Comparison of ENCODE assay signal across 13 cellular contexts in the genomic region with DNA sequence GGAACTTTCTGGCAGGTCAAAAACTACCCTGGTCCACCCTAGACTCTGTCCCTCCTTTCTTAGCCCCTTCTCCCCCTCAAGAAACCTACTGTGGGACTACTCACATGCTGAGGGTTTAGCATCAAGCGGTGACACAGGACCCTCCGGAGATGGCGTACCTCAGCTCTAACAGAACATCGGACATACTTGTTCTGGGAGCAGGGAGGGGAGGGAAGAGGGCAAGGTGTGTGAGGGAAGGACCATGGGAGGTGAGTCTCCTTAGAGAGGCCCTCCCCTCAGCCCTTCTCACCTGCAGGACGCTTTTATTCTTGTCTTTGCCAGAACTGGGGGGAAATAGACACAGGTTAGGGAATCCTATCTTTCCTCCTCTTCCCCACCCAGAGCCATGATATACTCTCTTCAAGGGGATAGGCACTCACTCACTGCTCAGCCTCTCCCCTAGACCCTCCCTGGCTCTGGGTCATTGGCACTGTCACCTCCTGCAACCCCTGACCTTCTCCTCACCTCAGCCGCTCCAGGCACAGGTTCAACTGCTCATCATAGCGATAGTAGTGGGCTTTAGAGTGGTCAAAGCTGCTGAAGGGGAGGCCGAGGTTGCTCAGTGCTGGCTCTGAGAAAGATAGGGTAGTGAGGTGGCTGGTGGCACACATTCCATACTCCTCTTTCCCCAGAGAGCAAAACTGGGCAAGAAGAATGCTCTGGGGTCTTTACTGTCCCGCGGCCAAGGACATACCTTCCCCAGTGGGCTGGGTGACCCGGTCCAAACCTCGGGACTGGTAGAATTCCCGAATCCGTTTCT. TPM values are rescaled to one million over a fixed set of nuclear protein-coding genes. Genes with fewer than 3 reads are reported as not detected.
DNase-seq lines count a peak whose midpoint lies in the region; ATAC-seq, FAIRE-seq and TF ChIP-seq lines count a peak whose summit lies in the region.
"Had no signal": no experiment of that assay in that cellular context is flagged by ENCODE, and none has a peak within 500 bp of the region (broad histone marks: within the 10 kb centered on the region; RNA-seq: fewer than 3 reads in every experiment).

No MANE protein-coding gene starts in this region.

- 70% methylated on average over 8 of the region's 14 CpGs for WGBS in right lobe of liver (ENCODE audit: insufficient coverage, low coverage, low lambda C conversion rate, missing lambda C conversion rate)
- 96% methylated on average over 14 of the region's 14 CpGs for WGBS in tibial nerve, 2 donors

- H3K4me3 ChIP-seq in right lobe of liver (peak overlapping the region in 2 of 3 donors; percentile 78 to 95), subcutaneous abdominal adipose tissue (ENCODE audit: low read depth in 1 of 5, low read length in 5 of 5) (peak overlapping the region; percentile 6 to 38 (median 27)), tibial nerve (peak overlapping the region in 1 of 4 donors; percentile 5)
- H3K4me3 ChIP-seq: body of pancreas had no signal

- H3K9ac ChIP-seq in subcutaneous abdominal adipose tissue (ENCODE audit: low read length in 5 of 5), result peak overlapping the region in 1 of 5 donors; percentile 43

- H3K9me3 Mint-ChIP-seq in activated CD8-positive, alpha-beta T cell treated with anti-CD3 and anti-CD28 coated beads for 36 hours, result no peaks in the 10 kb centered on the region
- no peaks in the 10 kb centered on the region for H3K9me3 Mint-ChIP-seq in activated CD8-positive, alpha-beta T cell treated with anti-CD3 and anti-CD28 coated beads, Interleukin-2, amount 10 ng/mL, durations not matched to agents 7 days and 5 days (ENCODE audit: insufficient read depth)
- no peaks in the 10 kb centered on the region for H3K9me3 Mint-ChIP-seq in activated naive CD8-positive, alpha-beta T cell treated with anti-CD3 and anti-CD28 coated beads for 36 hours

- no peak for TF ChIP-seq CTCF in activated CD8-positive, alpha-beta T cell treated with anti-CD3 and anti-CD28 coated beads for 36 hours (IDR thresholded peaks at IDR 0.05)
- no peak for TF ChIP-seq CTCF in right lobe of liver (IDR thresholded peaks at IDR 0.05)
- TF ChIP-seq CTCF in tibial nerve (IDR thresholded peaks at IDR 0.05), result no peak

- peaks cover 46% of the 10 kb centered on the region for H3K27me3 Mint-ChIP-seq in activated CD8-positive, alpha-beta T cell treated with anti-CD3 and anti-CD28 coated beads for 36 hours
- H3K27me3 Mint-ChIP-seq in activated CD8-positive, alpha-beta T cell treated with anti-CD3 and anti-CD28 coated beads, Interleukin-2, amount 10 ng/mL, durations not matched to agents 7 days and 5 days (ENCODE audit: low read depth), result peaks cover 35% of the 10 kb centered on the region
- H3K27me3 Mint-ChIP-seq in activated naive CD8-positive, alpha-beta T cell treated with anti-CD3 and anti-CD28 coated beads for 36 hours, result peaks cover 61% of the 10 kb centered on the region

- no peak for DNase-seq in activated CD8-positive, alpha-beta T cell treated with anti-CD3 and anti-CD28 coated beads for 36 hours
- no peak for DNase-seq in activated CD8-positive, alpha-beta T cell treated with anti-CD3 and anti-CD28 coated beads, Interleukin-2, amount 10 ng/mL, durations not matched to agents 7 days and 5 days
- DNase-seq in activated naive CD8-positive, alpha-beta T cell treated with anti-CD3 and anti-CD28 coated beads for 36 hours, result no peak
- no peak for DNase-seq in right lobe of liver
- no peak for DNase-seq in tibial nerve (ENCODE audit: low spot score in 2 of 2)
- no peak for DNase-seq in RCC 7860 (ENCODE audit: low spot score)
- DNase-seq in foreskin melanocyte, result no peak
- DNase-seq: activated CD8-positive, alpha-beta memory T cell treated with anti-CD3 and anti-CD28 coated beads for 24 hours; body of pancreas; heart right ventricle; stimulated activated CD4-positive, alpha-beta T cell treated with anti-CD3 and anti-CD28 coated beads, Interleukin-2, amount 100 ng/mL, for 48 hours had no signal

- FAIRE-seq in RCC 7860 (lab: Jason Lieb, UNC), result no peak

- H3K4me1 ChIP-seq in right lobe of liver (peaks cover 0 to 42% (median 12%) of the 10 kb centered on the region in 4 donors), subcutaneous abdominal adipose tissue (ENCODE audit: control insufficient read depth in 5 of 5, insufficient read depth in 5 of 5, low read length in 5 of 5) (peaks cover 6 to 60% (median 58%) of the 10 kb centered on the region in 5 donors), tibial nerve (peaks cover 0 to 63% (median 23%) of the 10 kb centered on the region in 4 donors)

- H3K27me3 ChIP-seq in right lobe of liver, result no peaks in the 10 kb centered on the region
- peaks cover under 1 to 19% (median 9%) of the 10 kb centered on the region in 5 donors for H3K27me3 ChIP-seq in subcutaneous abdominal adipose tissue (ENCODE audit: control insufficient read depth in 5 of 5, insufficient read depth in 4 of 5, low read length in 5 of 5)
- peaks cover 0 to 21% of the 10 kb centered on the region in 2 donors for H3K27me3 ChIP-seq in tibial nerve

- peak overlapping the region; percentile 12 for H3K4me3 Mint-ChIP-seq in activated CD8-positive, alpha-beta T cell treated with anti-CD3 and anti-CD28 coated beads for 36 hours
- no peak overlapping the region for H3K4me3 Mint-ChIP-seq in activated CD8-positive, alpha-beta T cell treated with anti-CD3 and anti-CD28 coated beads, Interleukin-2, amount 10 ng/mL, durations not matched to agents 7 days and 5 days
- peak overlapping the region; percentile 3 for H3K4me3 Mint-ChIP-seq in activated naive CD8-positive, alpha-beta T cell treated with anti-CD3 and anti-CD28 coated beads for 36 hours

- no peak for TF ChIP-seq POLR2A in right lobe of liver (IDR thresholded peaks at IDR 0.05)
- no peak for TF ChIP-seq POLR2A in tibial nerve (IDR thresholded peaks at IDR 0.05)

- H3K4me1 Mint-ChIP-seq in activated CD8-positive, alpha-beta T cell treated with anti-CD3 and anti-CD28 coated beads for 36 hours (ENCODE audit: low read depth), result peaks cover 43% of the 10 kb centered on the region
- peaks cover 63% of the 10 kb centered on the region for H3K4me1 Mint-ChIP-seq in activated CD8-positive, alpha-beta T cell treated with anti-CD3 and anti-CD28 coated beads, Interleukin-2, amount 10 ng/mL, durations not matched to agents 7 days and 5 days (ENCODE audit: low read depth)
- H3K4me1 Mint-ChIP-seq in activated naive CD8-positive, alpha-beta T cell treated with anti-CD3 and anti-CD28 coated beads for 36 hours, result peaks cover 35% of the 10 kb centered on the region

- intact Hi-C loops in activated CD8-positive, alpha-beta T cell treated with anti-CD3 and anti-CD28 coated beads for 36 hours (cut with micrococcal nuclease), result no loop called here
- intact Hi-C loops in right lobe of liver (cut with DNase I), result no loop called here

- H3K27ac ChIP-seq in right lobe of liver (no peak overlapping the region), subcutaneous abdominal adipose tissue (ENCODE audit: low read depth, low read length) (peak overlapping the region; percentile 30), tibial nerve (no peak overlapping the region)

- CTCF ChIA-PET in activated CD8-positive, alpha-beta T cell treated with anti-CD3 and anti-CD28 coated beads for 36 hours (lab: Charles Lee), result interaction anchor here (0.9 to 3.4 kb wide), 4 partner anchors 9 to 82 kb away, joined by 3 to 27 read pairs (median 5); a partner anchor contains a TSS
- CTCF ChIA-PET in activated CD8-positive, alpha-beta T cell treated with anti-CD3 and anti-CD28 coated beads, Interleukin-2, amount 10 ng/mL, durations not matched to agents 7 days and 5 days (lab: Charles Lee), result interaction anchor here (2.4 to 5.1 kb wide), 3 partner anchors 27 to 81 kb away, joined by 21 to 43 read pairs (median 23); no protein-coding TSS in a partner anchor

- no peak for ATAC-seq in activated CD8-positive, alpha-beta T cell treated with anti-CD3 and anti-CD28 coated beads for 36 hours
- ATAC-seq in activated CD8-positive, alpha-beta T cell treated with anti-CD3 and anti-CD28 coated beads, Interleukin-2, amount 10 ng/mL, durations not matched to agents 7 days and 5 days, result no peak
- ATAC-seq in right lobe of liver, result no peak
- ATAC-seq: body of pancreas, heart right ventricle had no signal

- POLR2A ChIA-PET in activated CD8-positive, alpha-beta T cell treated with anti-CD3 and anti-CD28 coated beads for 36 hours (lab: Charles Lee), result interaction anchor here (4.8 kb wide), 1 partner anchor 24 kb away, joined by 21 read pairs; a partner anchor contains a TSS
- POLR2A ChIA-PET in activated CD8-positive, alpha-beta T cell treated with anti-CD3 and anti-CD28 coated beads, Interleukin-2, amount 10 ng/mL, durations not matched to agents 7 days and 5 days (lab: Charles Lee), result interaction anchor here (1.1 to 3.3 kb wide), 3 partner anchors 10 to 24 kb away, joined by 3 to 17 read pairs (median 6); a partner anchor contains a TSS

- H3K36me3 ChIP-seq in right lobe of liver (no peaks in the 10 kb centered on the region), subcutaneous abdominal adipose tissue (ENCODE audit: control insufficient read depth in 5 of 5, insufficient read depth in 5 of 5, low read length in 5 of 5) (peaks cover 0 to 14% (median 11%) of the 10 kb centered on the region in 5 donors), tibial nerve (peaks cover 0 to 25% (median 0%) of the 10 kb centered on the region in 3 donors)

- H3K9me3 ChIP-seq in right lobe of liver, result no peaks in the 10 kb centered on the region
- no peaks in the 10 kb centered on the region for H3K9me3 ChIP-seq in subcutaneous abdominal adipose tissue (ENCODE audit: control insufficient read depth in 5 of 5, low read length in 5 of 5)
- no peaks in the 10 kb centered on the region for H3K9me3 ChIP-seq in tibial nerve
- H3K9me3 ChIP-seq: body of pancreas, heart right ventricle had no signal

- no peak overlapping the region for H3K27ac Mint-ChIP-seq in activated CD8-positive, alpha-beta T cell treated with anti-CD3 and anti-CD28 coated beads for 36 hours
- H3K27ac Mint-ChIP-seq in activated CD8-positive, alpha-beta T cell treated with anti-CD3 and anti-CD28 coated beads, Interleukin-2, amount 10 ng/mL, durations not matched to agents 7 days and 5 days, result no peak overlapping the region
- no peak overlapping the region for H3K27ac Mint-ChIP-seq in activated naive CD8-positive, alpha-beta T cell treated with anti-CD3 and anti-CD28 coated beads for 36 hours

- peaks cover 33% of the 10 kb centered on the region for H3K36me3 Mint-ChIP-seq in activated CD8-positive, alpha-beta T cell treated with anti-CD3 and anti-CD28 coated beads for 36 hours (ENCODE audit: low read depth)
- peaks cover 43% of the 10 kb centered on the region for H3K36me3 Mint-ChIP-seq in activated CD8-positive, alpha-beta T cell treated with anti-CD3 and anti-CD28 coated beads, Interleukin-2, amount 10 ng/mL, durations not matched to agents 7 days and 5 days (ENCODE audit: low read depth)
- H3K36me3 Mint-ChIP-seq in activated naive CD8-positive, alpha-beta T cell treated with anti-CD3 and anti-CD28 coated beads for 36 hours, result peaks cover 26% of the 10 kb centered on the region

- TF ChIP-seq EP300 in tibial nerve (IDR thresholded peaks at IDR 0.05), result no peak

RNA-seq across cellular contexts. Expression of a gene that starts 1.8 kb away (rescaled TPM):
- total RNA-seq in activated CD8-positive, alpha-beta T cell treated with anti-CD3 and anti-CD28 coated beads for 36 hours, result 10 to 100 TPM; 16.1 to 21.1 TPM
- total RNA-seq in activated CD8-positive, alpha-beta T cell treated with anti-CD3 and anti-CD28 coated beads, Interleukin-2, amount 10 ng/mL, durations not matched to agents 7 days and 5 days, result 10 to 100 TPM; 20.3 to 28.5 TPM
- total RNA-seq in activated naive CD8-positive, alpha-beta T cell treated with anti-CD3 and anti-CD28 coated beads for 36 hours, result 10 to 100 TPM; 17.7 to 18.9 TPM
- 10 to 100 TPM in 5 of 6 experiments, 1 to 10 TPM in 1; 9.6 to 17.5 (median 13.3) TPM for total RNA-seq in right lobe of liver
- 10 to 100 TPM in 3 of 4 donors, 1 to 10 TPM in 1; 9.6 to 32.0 (median 19.1) TPM for total RNA-seq in tibial nerve

RNA-seq across cellular contexts. Expression of a gene that starts 6.2 kb away (rescaled TPM):
- total RNA-seq in activated CD8-positive, alpha-beta T cell treated with anti-CD3 and anti-CD28 coated beads for 36 hours, result under 1 TPM; 0.36 to 0.43 TPM
- under 1 TPM; 0.32 to 0.68 TPM for total RNA-seq in activated CD8-positive, alpha-beta T cell treated with anti-CD3 and anti-CD28 coated beads, Interleukin-2, amount 10 ng/mL, durations not matched to agents 7 days and 5 days
- under 1 TPM in 1 of 2 experiments, not detected in 1; 0.18 TPM for total RNA-seq in activated naive CD8-positive, alpha-beta T cell treated with anti-CD3 and anti-CD28 coated beads for 36 hours
- total RNA-seq in right lobe of liver, result 1 to 10 TPM; 1.4 to 8.4 (median 5.8) TPM
- total RNA-seq in tibial nerve, result 1 to 10 TPM in 2 of 4 donors, under 1 TPM in 2; 0.20 to 4.4 (median 1.6) TPM

RNA-seq across cellular contexts. Expression of a gene that starts 8.6 kb away (rescaled TPM):
- under 1 TPM in 1 of 2 experiments, not detected in 1; 0.16 TPM for total RNA-seq in activated CD8-positive, alpha-beta T cell treated with anti-CD3 and anti-CD28 coated beads for 36 hours
- under 1 TPM; 0.34 to 0.44 TPM for total RNA-seq in activated CD8-positive, alpha-beta T cell treated with anti-CD3 and anti-CD28 coated beads, Interleukin-2, amount 10 ng/mL, durations not matched to agents 7 days and 5 days
- under 1 TPM in 1 of 2 experiments, not detected in 1; 0.12 TPM for total RNA-seq in activated naive CD8-positive, alpha-beta T cell treated with anti-CD3 and anti-CD28 coated beads for 36 hours
- total RNA-seq in right lobe of liver, result not detected
- total RNA-seq in tibial nerve, result not detected
- total RNA-seq: body of pancreas, heart right ventricle, mesenteric fat pad had no signal

RNA-seq across cellular contexts. Expression of a gene that starts 20.4 kb away (rescaled TPM):
- total RNA-seq in activated CD8-positive, alpha-beta T cell treated with anti-CD3 and anti-CD28 coated beads for 36 hours, result under 1 TPM; 0.50 to 0.96 TPM
- under 1 TPM; 0.18 TPM for total RNA-seq in activated CD8-positive, alpha-beta T cell treated with anti-CD3 and anti-CD28 coated beads, Interleukin-2, amount 10 ng/mL, durations not matched to agents 7 days and 5 days
- total RNA-seq in activated naive CD8-positive, alpha-beta T cell treated with anti-CD3 and anti-CD28 coated beads for 36 hours, result under 1 TPM; 0.16 to 0.27 TPM
- total RNA-seq in right lobe of liver (not detected), tibial nerve (1 to 10 TPM in 1 of 4 donors, not detected in 3; 6.9 TPM)
- total RNA-seq: mesenteric fat pad had no signal

RNA-seq across cellular contexts. Expression of a gene that starts 22.8 kb away (rescaled TPM):
- 10 to 100 TPM; 20.3 to 21.9 TPM for total RNA-seq in activated CD8-positive, alpha-beta T cell treated with anti-CD3 and anti-CD28 coated beads for 36 hours
- 10 to 100 TPM; 38.3 to 40.0 TPM for total RNA-seq in activated CD8-positive, alpha-beta T cell treated with anti-CD3 and anti-CD28 coated beads, Interleukin-2, amount 10 ng/mL, durations not matched to agents 7 days and 5 days
- 10 to 100 TPM; 22.7 to 23.2 TPM for total RNA-seq in activated naive CD8-positive, alpha-beta T cell treated with anti-CD3 and anti-CD28 coated beads for 36 hours
- total RNA-seq in right lobe of liver, result 10 to 100 TPM; 14.5 to 31.5 (median 26.7) TPM
- 10 to 100 TPM; 14.6 to 43.3 (median 36.4) TPM for total RNA-seq in tibial nerve
